ENCODE assay signal across 26 cellular contexts in the genomic region with DNA sequence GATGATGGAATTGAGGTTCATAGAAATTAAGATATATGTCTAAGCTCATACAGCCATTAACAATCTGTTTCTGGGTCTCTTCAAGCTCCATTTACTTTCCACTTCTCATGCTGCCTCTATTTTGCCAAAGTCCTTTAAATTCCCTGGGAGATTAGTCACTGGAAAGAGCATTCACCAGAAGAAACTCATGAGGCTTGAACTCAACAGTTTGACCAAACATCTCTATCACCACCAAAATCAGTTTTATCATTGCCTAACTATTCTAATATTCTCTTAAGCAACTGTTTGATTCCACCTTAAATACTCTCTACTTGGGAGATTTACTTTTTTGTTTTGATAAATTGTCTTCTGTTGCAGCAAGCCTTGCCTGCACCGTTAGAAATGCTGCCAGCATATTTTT.
DNase-seq lines count a peak whose midpoint lies in the region; ATAC-seq and TF ChIP-seq lines count a peak whose summit lies in the region.
"Had no signal": no experiment of that assay in that cellular context is flagged by ENCODE, and none has a peak within 500 bp of the region (broad histone marks: within the 10 kb centered on the region; RNA-seq: fewer than 3 reads in every experiment).

No MANE protein-coding gene starts in this region.

- no peaks in the 10 kb centered on the region for H4K20me1 ChIP-seq in IMR-90 (ENCODE audit: insufficient read depth, low read length)

- H3K18ac ChIP-seq in IMR-90 (ENCODE audit: low read depth, low read length) = peak overlapping the region; percentile 34; the same call in 1 of the 2 replicates

- no peak overlapping the region for H3K14ac ChIP-seq in IMR-90 (replicated peaks; ENCODE audit: low read depth, low read length)

- H3K9me1 ChIP-seq in IMR-90 (ENCODE audit: insufficient read depth, low read length) = no peaks in the 10 kb centered on the region

- peak overlapping the region; percentile 28; the same call in 1 of the 2 replicates for H3K56ac ChIP-seq in IMR-90 (ENCODE audit: extremely low read depth, insufficient read depth, low read length)

- CTCF ChIA-PET in IMR-90 (lab: Yijun Ruan, JAX) = interaction anchor here (0.6 kb wide), 1 partner anchor 1650 kb away, joined by 4 read pairs; no protein-coding TSS in a partner anchor

- H2BK5ac ChIP-seq in IMR-90 (ENCODE audit: low read depth, low read length, poor library complexity, severe bottlenecking) = peak overlapping the region; percentile 91

- dilution Hi-C loops in IMR-90 (cut with HindIII; ENCODE audit: low sequenced_read_pairs, unreplicated experiment) = no loop called here

- no peaks in the 10 kb centered on the region for H3K36me3 ChIP-seq in IMR-90 (ENCODE audit: control insufficient read depth, insufficient read depth, low read length)
- H3K36me3 ChIP-seq: tibial artery had no signal

- H2AFZ ChIP-seq in IMR-90 (replicated peaks; ENCODE audit: low read length, poor library complexity) = no peak overlapping the region

- ATAC-seq in IMR-90 (ENCODE audit: low read depth) = peak; percentile 57
- ATAC-seq: activated naive CD4-positive, alpha-beta T cell treated with anti-CD3 and anti-CD28 coated beads, Interleukin-2, amount 50 U/mL, for 72 hours; CD8-positive, alpha-beta T cell; sciatic nerve; stimulated activated naive CD8-positive, alpha-beta T cell treated with anti-CD3 and anti-CD28 coated beads, Interleukin-15, amount 100 ng/mL, for 72 hours had no signal

- intact Hi-C loops in IMR-90 (cut with micrococcal nuclease) = no loop called here

- H3K9me3 ChIP-seq in IMR-90 (ENCODE audit: control insufficient read depth, insufficient read depth, low read length) = no peaks in the 10 kb centered on the region
- H3K9me3 ChIP-seq: tibial artery had no signal

- POLR2A ChIA-PET in IMR-90 (lab: Charles Lee; ENCODE audit: unreplicated experiment) = no interaction called here

- no TSS peak for BruUV-seq in IMR-90 (replicated peaks; lab: Mats Ljungman, UMichigan)

- H2AK9ac ChIP-seq in IMR-90 (replicated peaks; ENCODE audit: low read depth, low read length, poor library complexity) = no peak overlapping the region

- peak overlapping the region; percentile 74; the same call in 2 of the 3 replicates for H2BK15ac ChIP-seq in IMR-90 (ENCODE audit: low read depth, low read length)

- no peaks in the 10 kb centered on the region for H3K79me1 ChIP-seq in IMR-90 (ENCODE audit: low read depth in 1 of 2, low read length in 2 of 2)

- H3K4me2 ChIP-seq in IMR-90 (ENCODE audit: low read depth, low read length) = no peak overlapping the region

- 0 out of 2 replicates have a peak overlapping the region, but pooled peaks have one; percentile 40 for H2BK20ac ChIP-seq in IMR-90 (ENCODE audit: low read depth, low read length)

- peak overlapping the region in 1 of 2 experiments; percentile 41; a peak in 2 of 4 replicates for H4K8ac ChIP-seq in IMR-90 (ENCODE audit: low read depth in 2 of 2, low read length in 2 of 2)

- H2AK5ac ChIP-seq in IMR-90 (ENCODE audit: low read depth, low read length) = no peak overlapping the region

- TF ChIP-seq CTCF in AG10803 (conservative IDR thresholded peaks at IDR 0.05; ENCODE audit: low read length) (no peak), IMR-90 (conservative IDR thresholded peaks at IDR 0.05; ENCODE audit: low read depth, low read length) (no peak), cardiac fibroblast (IDR thresholded peaks at IDR 0.05; ENCODE audit: low read depth, low read length) (no peak)

- no peak for TF ChIP-seq POLR2A in IMR-90 (IDR thresholded peaks at IDR 0.05; ENCODE audit: low read depth, low read length)

- no peak overlapping the region for H4K5ac ChIP-seq in IMR-90 (ENCODE audit: low read depth, low read length)

- no peak overlapping the region; the same call in 1 of the 2 replicates for H3K23ac ChIP-seq in IMR-90 (ENCODE audit: low read depth, low read length)

- H3K4ac ChIP-seq in IMR-90 (ENCODE audit: low read depth, low read length) = no peak overlapping the region

- H3K4me1 ChIP-seq in IMR-90 (ENCODE audit: control insufficient read depth, insufficient read depth, low read length) = no peaks in the 10 kb centered on the region
- H3K4me1 ChIP-seq: tibial artery had no signal

- no peak overlapping the region for H3K27ac ChIP-seq in IMR-90 (ENCODE audit: insufficient read depth, low read length)
- H3K27ac ChIP-seq: HL-60, tibial artery, VCaP had no signal

- peak overlapping the region; percentile 38; the same call in 1 of the 2 replicates for H4K91ac ChIP-seq in IMR-90 (ENCODE audit: insufficient read depth, low read depth, low read length)

- H3K4me3 ChIP-seq in AG10803 (ENCODE audit: low read length) = no peak overlapping the region
- no peak overlapping the region for H3K4me3 ChIP-seq in IMR-90 (ENCODE audit: insufficient read depth, low read depth, low read length)
- no peak overlapping the region for H3K4me3 ChIP-seq in cardiac fibroblast (replicated peaks in 1 of 2; ENCODE audit: low read depth in 2 of 2, low read length in 2 of 2)
- H3K4me3 ChIP-seq: tibial artery had no signal

- no peak overlapping the region for H3K9ac ChIP-seq in IMR-90 (ENCODE audit: low read depth, low read length)

- no peaks in the 10 kb centered on the region for H3K27me3 ChIP-seq in IMR-90 (ENCODE audit: control insufficient read depth, insufficient read depth, low read length)
- H3K27me3 ChIP-seq: tibial artery had no signal

- no peak for TF ChIP-seq RAD21 in IMR-90 (IDR thresholded peaks at IDR 0.05; ENCODE audit: low read length)

- peak overlapping the region; percentile 86; the same call in 1 of the 2 replicates for H2BK120ac ChIP-seq in IMR-90 (ENCODE audit: low read depth, low read length)

- peak; percentile 63 for DNase-seq in AG10803 (ENCODE audit: low read depth)
- peak; percentile 80 for DNase-seq in IMR-90
- DNase-seq in cardiac fibroblast (ENCODE audit: low read depth in 2 of 2) = peak; percentile 5 to 61
- peak; percentile 65 for DNase-seq in kidney tubule cell (ENCODE audit: low spot score)
- no peak for DNase-seq in NCI-H2029 treated with DMSO at 0.1 percent for 48 hours (lab: John Stamatoyannopoulos, UW)
- DNase-seq in HT-29 (ENCODE audit: low spot score) = no peak
- DNase-seq in HuH-7 (ENCODE audit: low spot score) = no peak
- DNase-seq in HuH-7.5 (ENCODE audit: low spot score) = no peak
- DNase-seq: activated CD4-positive, alpha-beta T cell treated with anti-CD3 and anti-CD28 coated beads, Interleukin-2, amount 10 ng/mL, durations not matched to agents 7 days and 5 days; CD8-positive, alpha-beta T cell; DMS 273 treated with DMSO at 0.1 percent for 48 hours; effector memory CD4-positive, alpha-beta T cell; GF-D8; kidney; NCI-H1105 treated with DMSO at 0.1 percent for 48 hours; NCI-H2081; NCI-H345; NCI-H774; posterior cingulate gyrus; stimulated activated CD4-positive, alpha-beta T cell treated with anti-CD3 and anti-CD28 coated beads, Interleukin-15, amount 100 ng/mL, for 24 hours; stimulated activated naive CD8-positive, alpha-beta T cell treated with anti-CD3 and anti-CD28 coated beads, Interleukin-15, amount 100 ng/mL, for 72 hours; tibial artery had no signal

- in situ Hi-C loops in IMR-90 (cut with MboI; ENCODE audit: low sequenced_read_pairs) = no loop called here

- WGBS in IMR-90 (ENCODE audit: extremely low coverage in 2 of 2, insufficient read length in 1 of 2), 2 experiments = no CpG with 5 or more reads among the region's 1 CpG

TF ChIP-seq in IMR-90, 13 proteins besides CTCF, POLR2A, EP300 and RAD21:
- peak; percentile 70; the same call in 1 of the 2 replicates for TF ChIP-seq CEBPB (IDR thresholded peaks at IDR 0.05; ENCODE audit: low read depth, low read length)
- no peak for TF ChIP-seq NFE2L2 (IDR thresholded peaks at IDR 0.05; ENCODE audit: low read depth, low read length)
- no peak for TF ChIP-seq MXI1 (IDR thresholded peaks at IDR 0.05; ENCODE audit: borderline replicate concordance, low read depth, low read length)
- TF ChIP-seq RCOR1 (IDR thresholded peaks at IDR 0.05; ENCODE audit: insufficient replicate concordance, low read length) = no peak

Comparison
In these comparisons a context has a peak if more than half of its experiments do, and no peak if none do; other contexts are left out.
1. DNase-seq: peak in AG10803 (single experiment), IMR-90 (single experiment), cardiac fibroblast (2 of 2) and kidney tubule cell (single experiment); none in NCI-H2029 treated with DMSO at 0.1 percent for 48 hours (single experiment), HT-29 (single experiment), HuH-7 (single experiment) and HuH-7.5 (single experiment).